In genomic region chr11:20559523-20560300, GRCh38 we compare ENCODE assay signal across 1 cellular context.
TF ChIP-seq lines count a peak whose summit lies in the region.

No MANE protein-coding gene starts in this region.

TF ChIP-seq in GM23338, 12 proteins besides CTCF, POLR2A, EP300 and RAD21 (continued from another document):
- TF ChIP-seq ZNF462 (CRISPR knock-in tag; IDR thresholded peaks at IDR 0.05) (no peak), STAT1 (IDR thresholded peaks at IDR 0.05; ENCODE audit: unreplicated experiment) (no peak), JUNB (IDR thresholded peaks at IDR 0.05; ENCODE audit: unreplicated experiment) (no peak), NANOG (IDR thresholded peaks at IDR 0.05; ENCODE audit: borderline replicate concordance) (no peak), POLR2AphosphoS5 (IDR thresholded peaks at IDR 0.05; ENCODE audit: low read depth) (no peak)
